Comparison of ENCODE assay signal across 21 cellular contexts in the genomic region with DNA sequence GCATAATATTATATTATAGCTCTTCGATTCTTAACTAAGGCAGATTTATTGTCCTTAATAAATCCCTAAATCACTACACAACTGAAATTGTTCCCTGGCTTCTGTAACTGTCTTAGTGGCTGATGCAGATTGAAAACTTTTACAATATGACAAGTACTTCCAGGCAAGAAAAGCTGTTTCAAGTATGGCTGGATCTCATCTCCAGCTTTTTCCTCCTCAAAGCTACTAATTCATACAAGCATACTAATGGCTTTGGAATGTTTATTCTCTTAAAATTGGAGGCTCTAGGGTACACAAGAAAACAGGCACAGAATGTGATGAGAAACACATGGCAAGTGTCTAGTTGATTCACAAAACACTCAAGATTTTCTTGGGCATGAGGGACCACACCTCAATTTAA.
DNase-seq lines count a peak whose midpoint lies in the region; TF ChIP-seq lines count a peak whose summit lies in the region.
"Had no signal": no experiment of that assay in that cellular context is flagged by ENCODE, and none has a peak within 500 bp of the region (broad histone marks: within the 10 kb centered on the region; RNA-seq: fewer than 3 reads in every experiment).

No MANE protein-coding gene starts in this region.

- no peaks in the 10 kb centered on the region; the same call in none of the 2 replicates for H3K27me3 Mint-ChIP-seq in HFFc6 (ENCODE audit: insufficient read depth)

- no TSS peak for BruUV-seq in mammary epithelial cell (replicated peaks; lab: Mats Ljungman, UMichigan)

- H2AFZ ChIP-seq in mammary epithelial cell (ENCODE audit: low read depth, low read length) = no peak overlapping the region

- WGBS in mammary epithelial cell (ENCODE audit: low coverage, missing lambda C conversion rate) = 92% methylated on average over 1 of the region's 1 CpG

- H3K4me3 Mint-ChIP-seq in HFFc6 = peak overlapping the region; percentile 36; the same call in 1 of the 2 replicates
- H3K4me3 Mint-ChIP-seq: activated naive CD8-positive, alpha-beta T cell treated with anti-CD3 and anti-CD28 coated beads, Interleukin-2, amount 10 ng/mL, durations not matched to agents 7 days and 5 days; H9; stimulated activated memory B cell treated with anti-CD40 and anti-IgM and Interleukin-4, amounts not matched to agents 10 μg/mL and 1 μg/mL and 100 μg/mL, for 72 hours had no signal

- no peaks in the 10 kb centered on the region for H4K20me1 ChIP-seq in mammary epithelial cell (ENCODE audit: insufficient read depth, low read length)

- no peaks in the 10 kb centered on the region for H3K4me1 ChIP-seq in mammary epithelial cell (ENCODE audit: insufficient read depth, low read length)

- TF ChIP-seq CTCF in AG09319 (IDR thresholded peaks at IDR 0.05; ENCODE audit: low read depth, low read length) = no peak
- no peak for TF ChIP-seq CTCF in HFFc6 (IDR thresholded peaks at IDR 0.05)
- TF ChIP-seq CTCF in foreskin fibroblast (IDR thresholded peaks at IDR 0.05; ENCODE audit: low read depth, low read length) = no peak
- no peak for TF ChIP-seq CTCF in mammary epithelial cell (conservative IDR thresholded peaks at IDR 0.05 in 1 of 2, IDR thresholded peaks at IDR 0.05 in 1 of 2; ENCODE audit: extremely low read depth in 1 of 2, insufficient read depth in 1 of 2, low read depth in 1 of 2, low read length in 2 of 2)

- in situ Hi-C loops in mammary epithelial cell (cut with MboI; ENCODE audit: low sequenced_read_pairs in 2 of 2) = no loop called here

- H3K27ac ChIP-seq in mammary epithelial cell (ENCODE audit: insufficient read depth, low read depth, low read length) = no peak overlapping the region
- H3K27ac ChIP-seq: RWPE1, thoracic aorta had no signal

- peak; percentile 7 for DNase-seq in AG09319 (ENCODE audit: extremely low read depth, low read depth)
- DNase-seq in HFFc6 = peak; percentile 53
- peak; percentile 12 for DNase-seq in astrocyte of the hippocampus (ENCODE audit: low read depth, low spot score)
- peak; percentile 51 to 77 for DNase-seq in foreskin fibroblast
- DNase-seq in HK-2 (ENCODE audit: unreplicated experiment) = no peak
- DNase-seq in NCI-H2107 treated with DMSO at 0.1 percent for 48 hours (lab: John Stamatoyannopoulos, UW; ENCODE audit: unreplicated experiment) = no peak
- DNase-seq in mammary epithelial cell = no peak
- no peak for DNase-seq in KG1 (lab: John Stamatoyannopoulos, UW)
- DNase-seq: activated CD4-positive, alpha-beta T cell treated with anti-CD3 and anti-CD28 coated beads for 4 hours; activated naive CD8-positive, alpha-beta T cell treated with anti-CD3 and anti-CD28 coated beads, Interleukin-2, amount 10 ng/mL, durations not matched to agents 7 days and 5 days; caudate nucleus; effector CD4-positive, alpha-beta T cell; erythroblast; H9; heart left ventricle; NCI-H1436; NCI-H526 treated with DMSO at 0.1 percent for 48 hours; stimulated activated CD4-positive, alpha-beta T cell treated with anti-CD3 and anti-CD28 coated beads, Interleukin-1b, Interleukin-23, amount 100 ng/mL, for 48 hours had no signal

- no peak overlapping the region for H3K9ac ChIP-seq in mammary epithelial cell (ENCODE audit: insufficient read depth, low read length)

- H3K27ac Mint-ChIP-seq in HFFc6 = no peak overlapping the region
- H3K27ac Mint-ChIP-seq: activated naive CD8-positive, alpha-beta T cell treated with anti-CD3 and anti-CD28 coated beads, Interleukin-2, amount 10 ng/mL, durations not matched to agents 7 days and 5 days; H9; stimulated activated memory B cell treated with anti-CD40 and anti-IgM and Interleukin-4, amounts not matched to agents 10 μg/mL and 1 μg/mL and 100 μg/mL, for 72 hours had no signal

- peaks cover 24% of the 10 kb centered on the region for H3K4me1 Mint-ChIP-seq in HFFc6 (ENCODE audit: low read depth)
- H3K4me1 Mint-ChIP-seq: stimulated activated memory B cell treated with anti-CD40 and anti-IgM and Interleukin-4, amounts not matched to agents 10 μg/mL and 1 μg/mL and 100 μg/mL, for 72 hours had no signal

- no peaks in the 10 kb centered on the region for H3K27me3 ChIP-seq in mammary epithelial cell (ENCODE audit: insufficient read depth, low read length)
- H3K27me3 ChIP-seq: heart left ventricle had no signal

- no peaks in the 10 kb centered on the region for H3K36me3 Mint-ChIP-seq in HFFc6 (ENCODE audit: low read depth)
- H3K36me3 Mint-ChIP-seq: activated naive CD8-positive, alpha-beta T cell treated with anti-CD3 and anti-CD28 coated beads, Interleukin-2, amount 10 ng/mL, durations not matched to agents 7 days and 5 days; stimulated activated memory B cell treated with anti-CD40 and anti-IgM and Interleukin-4, amounts not matched to agents 10 μg/mL and 1 μg/mL and 100 μg/mL, for 72 hours had no signal

- no peak overlapping the region for H3K4me2 ChIP-seq in mammary epithelial cell (ENCODE audit: insufficient read depth, low read depth, low read length)

- CTCF ChIA-PET in mammary epithelial cell (lab: Charles Lee; ENCODE audit: low non-redundant PET) = no interaction called here

- H3K9me3 Mint-ChIP-seq in HFFc6 = no peaks in the 10 kb centered on the region
- H3K9me3 Mint-ChIP-seq: activated naive CD8-positive, alpha-beta T cell treated with anti-CD3 and anti-CD28 coated beads, Interleukin-2, amount 10 ng/mL, durations not matched to agents 7 days and 5 days; stimulated activated memory B cell treated with anti-CD40 and anti-IgM and Interleukin-4, amounts not matched to agents 10 μg/mL and 1 μg/mL and 100 μg/mL, for 72 hours had no signal

- H3K4me3 ChIP-seq in foreskin fibroblast (ENCODE audit: low read depth in 1 of 2, low read length in 2 of 2) (no peak overlapping the region), mammary epithelial cell (replicated peaks in 1 of 3; ENCODE audit: insufficient read depth in 1 of 3, low read depth in 2 of 3, low read length in 3 of 3) (no peak overlapping the region)
- H3K4me3 ChIP-seq: heart left ventricle, thoracic aorta had no signal

- no peaks in the 10 kb centered on the region for H3K79me2 ChIP-seq in mammary epithelial cell (ENCODE audit: insufficient read depth, low read length)

- intact Hi-C loops in mammary epithelial cell (cut with micrococcal nuclease) = no loop called here

- dilution Hi-C loops in mammary epithelial cell (cut with HindIII; ENCODE audit: low sequenced_read_pairs) = no loop called here

- no peaks in the 10 kb centered on the region for H3K9me3 ChIP-seq in mammary epithelial cell (replicated peaks; ENCODE audit: insufficient read depth, low read length)
- H3K9me3 ChIP-seq: heart left ventricle, thoracic aorta had no signal

- no peaks in the 10 kb centered on the region for H3K36me3 ChIP-seq in mammary epithelial cell (ENCODE audit: insufficient read depth, low read length)
- H3K36me3 ChIP-seq: heart left ventricle, thoracic aorta had no signal

Comparison
In these comparisons a context has a peak if more than half of its experiments do, and no peak if none do; other contexts are left out.
1. DNase-seq: peak in AG09319 (single experiment), HFFc6 (single experiment), astrocyte of the hippocampus (single experiment) and foreskin fibroblast (2 of 2); none in HK-2 (single experiment), NCI-H2107 treated with DMSO at 0.1 percent for 48 hours (single experiment), mammary epithelial cell (single experiment) and KG1 (single experiment).